8 cellular contexts compared by ENCODE assay signal in the genomic region with DNA sequence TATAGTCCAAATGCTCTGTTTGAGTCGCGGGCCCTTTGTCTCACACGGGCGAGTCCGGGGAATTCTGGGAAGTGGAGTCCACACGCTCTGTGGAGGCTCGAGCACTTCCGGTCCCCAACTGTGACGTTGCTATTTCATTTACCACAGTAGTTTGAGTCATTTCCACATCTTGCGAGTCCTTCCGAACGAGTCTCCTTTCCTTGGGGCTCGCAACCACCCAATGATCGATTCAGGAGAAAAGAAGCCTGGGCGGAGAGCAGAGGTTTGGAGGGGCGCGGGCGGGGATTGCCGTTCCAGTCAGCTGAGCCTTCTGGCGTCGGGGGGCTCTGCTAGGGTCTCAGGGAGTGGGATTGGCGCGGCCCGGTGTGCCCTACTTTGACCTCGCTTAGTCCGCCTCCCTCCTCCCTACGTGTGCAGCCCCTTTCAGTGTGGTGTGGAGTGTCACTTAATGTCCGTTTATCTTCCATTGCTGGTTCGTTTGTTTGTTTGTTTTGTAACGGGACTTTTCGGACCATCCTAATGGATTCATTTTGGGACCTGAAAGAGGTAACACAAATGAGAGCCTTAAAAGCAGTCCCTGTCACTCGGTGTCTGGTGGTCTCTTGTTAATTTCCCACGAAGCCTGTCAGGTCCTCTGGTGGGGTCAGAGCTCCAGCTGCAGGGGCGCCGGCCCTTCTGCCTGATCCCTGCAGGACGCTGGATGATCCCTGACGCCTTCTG. TPM values are rescaled to one million over a fixed set of nuclear protein-coding genes. Genes with fewer than 3 reads are reported as not detected.
A peak's percentile ranks its signal among the peaks of the same experiment; 100 is the strongest.
DNase-seq lines count a peak whose midpoint lies in the region; ATAC-seq and TF ChIP-seq lines count a peak whose summit lies in the region.

TSS of gene ZNF222 (plus strand) at position 163 of the 720 bp plus-strand sequence. CDS start at position 221, 58 bp downstream.

- H3K4me3 ChIP-seq in GM06990 (replicated peaks; ENCODE audit: low read depth, low read length) (peak within 1 kb of the TSS; percentile 65), astrocyte of the cerebellum (ENCODE audit: low read depth, low read length) (peak within 1 kb of the TSS; percentile 89), rectal smooth muscle tissue (ENCODE audit: low read length) (peak within 1 kb of the TSS; percentile 94), vagina (peak within 1 kb of the TSS; percentile 71 to 76)

- H3K4me1 Mint-ChIP-seq in T-helper 2 cell treated with Interferon-gamma antibody and Interleukin-4, amounts not matched to agents 5 μg/mL and 100 μg/mL, for 36 hours (ENCODE audit: low read depth) = peaks cover 9% of the 10 kb centered on the region

- H3K27me3 Mint-ChIP-seq in T-helper 2 cell treated with Interferon-gamma antibody and Interleukin-4, amounts not matched to agents 5 μg/mL and 100 μg/mL, for 36 hours (ENCODE audit: low read depth) = no peaks in the 10 kb centered on the region

- H3K36me3 Mint-ChIP-seq in T-helper 2 cell treated with Interferon-gamma antibody and Interleukin-4, amounts not matched to agents 5 μg/mL and 100 μg/mL, for 36 hours (ENCODE audit: low read depth) = peaks cover 47% of the 10 kb centered on the region

- peak; percentile 77 for ATAC-seq in HG02571 (IDR thresholded peaks at IDR 0.05; ENCODE audit: unreplicated experiment)

- H3K27me3 ChIP-seq in GM06990 (replicated peaks; ENCODE audit: control insufficient read depth, insufficient read depth, low read length) (no peaks in the 10 kb centered on the region), rectal smooth muscle tissue (ENCODE audit: control insufficient read depth, insufficient read depth, low read length) (no peaks in the 10 kb centered on the region), vagina (no peaks in the 10 kb centered on the region)

- peak within 1 kb of the TSS; percentile 87 for H3K27ac Mint-ChIP-seq in T-helper 2 cell treated with Interferon-gamma antibody and Interleukin-4, amounts not matched to agents 5 μg/mL and 100 μg/mL, for 36 hours

- H3K27ac ChIP-seq in rectal smooth muscle tissue (ENCODE audit: low read depth, low read length) (peak within 1 kb of the TSS; percentile 28), vagina (no peak within 1 kb of the TSS)

- DNase-seq in GM06990 (ENCODE audit: extremely low read depth, insufficient read length) = peak; percentile 75
- peak; percentile 73 for DNase-seq in NCI-H1436 (lab: John Stamatoyannopoulos, UW)
- DNase-seq in T-helper 2 cell treated with Interferon-gamma antibody and Interleukin-4, amounts not matched to agents 5 μg/mL and 100 μg/mL, for 36 hours (ENCODE audit: low spot score) = peak; percentile 78
- DNase-seq in astrocyte of the cerebellum (ENCODE audit: low read depth) = peak; percentile 72
- DNase-seq in hepatic stellate cell (ENCODE audit: low spot score) = peak; percentile 69
- DNase-seq in vagina (ENCODE audit: extremely low spot score in 2 of 2) = no peak

- in situ Hi-C loops in astrocyte of the cerebellum (cut with HindIII; ENCODE audit: low sequenced_read_pairs) = no loop called here

- no peak for TF ChIP-seq POLR2A in vagina (IDR thresholded peaks at IDR 0.05)

- TF ChIP-seq CTCF in GM06990 (IDR thresholded peaks at IDR 0.05; ENCODE audit: insufficient read depth, low read length, poor library complexity, severe bottlenecking) = no peak
- TF ChIP-seq CTCF in astrocyte of the cerebellum (IDR thresholded peaks at IDR 0.05; ENCODE audit: low read depth, low read length, missing control alignments) = no peak
- no peak for TF ChIP-seq CTCF in vagina (IDR thresholded peaks at IDR 0.05)

- H3K9me3 ChIP-seq in vagina = peaks cover 15% of the 10 kb centered on the region

- peaks cover 3% of the 10 kb centered on the region; the same call in 1 of the 2 replicates for H3K36me3 ChIP-seq in GM06990 (ENCODE audit: control insufficient read depth, insufficient read depth, low read length)
- peaks cover 13% of the 10 kb centered on the region for H3K36me3 ChIP-seq in rectal smooth muscle tissue (ENCODE audit: control insufficient read depth, insufficient read depth, low read length)
- peaks cover 0 to 36% of the 10 kb centered on the region in 2 donors for H3K36me3 ChIP-seq in vagina

- H3K9ac ChIP-seq in rectal smooth muscle tissue (ENCODE audit: low read length) = peak within 1 kb of the TSS; percentile 34

- H3K4me3 Mint-ChIP-seq in T-helper 2 cell treated with Interferon-gamma antibody and Interleukin-4, amounts not matched to agents 5 μg/mL and 100 μg/mL, for 36 hours = peak within 1 kb of the TSS; percentile 96

- H3K4me1 ChIP-seq in rectal smooth muscle tissue (ENCODE audit: control insufficient read depth, insufficient read depth, low read length) = no peaks in the 10 kb centered on the region
- H3K4me1 ChIP-seq in vagina = peaks cover 13% of the 10 kb centered on the region

- H3K9me3 Mint-ChIP-seq in T-helper 2 cell treated with Interferon-gamma antibody and Interleukin-4, amounts not matched to agents 5 μg/mL and 100 μg/mL, for 36 hours = peaks cover 63% of the 10 kb centered on the region

- intact Hi-C loops in vagina (cut with DNase I) = no loop called here

RNA-seq across cellular contexts. Expression of gene ZNF222, which starts in this region (rescaled TPM):
- 1.7 TPM for total RNA-seq in vagina

Comparison
In these comparisons a context has a peak if more than half of its experiments do, and no peak if none do; other contexts are left out.
1. DNase-seq: peak in GM06990 (single experiment), NCI-H1436 (single experiment), T-helper 2 cell treated with Interferon-gamma antibody and Interleukin-4, amounts not matched to agents 5 μg/mL and 100 μg/mL, for 36 hours (single experiment), astrocyte of the cerebellum (single experiment) and hepatic stellate cell (single experiment); none in vagina (0 of 2).
2. Peak in every context shown above with its lines, with median percentiles within 50 percentile points of each other: H3K4me3 ChIP-seq.